9 cellular contexts compared by ENCODE assay signal in genomic region chr6:129621252-129621651, GRCh38.
A peak's percentile ranks its signal among the peaks of the same experiment; 100 is the strongest.
DNase-seq lines count a peak whose midpoint lies in the region; ATAC-seq and TF ChIP-seq lines count a peak whose summit lies in the region.
"Had no signal": no experiment of that assay in that cellular context is flagged by ENCODE, and none has a peak within 500 bp of the region (broad histone marks: within the 10 kb centered on the region; RNA-seq: fewer than 3 reads in every experiment).

No MANE protein-coding gene starts in this region.

- intact Hi-C loops in activated CD8-positive, alpha-beta T cell treated with anti-CD3 and anti-CD28 coated beads for 36 hours (cut with micrococcal nuclease): no loop called here

- no peak overlapping the region for H3K4me3 Mint-ChIP-seq in activated CD8-positive, alpha-beta T cell treated with anti-CD3 and anti-CD28 coated beads for 36 hours

- no peaks in the 10 kb centered on the region for H3K9me3 Mint-ChIP-seq in activated CD8-positive, alpha-beta T cell treated with anti-CD3 and anti-CD28 coated beads for 36 hours

- H3K27me3 Mint-ChIP-seq in activated CD8-positive, alpha-beta T cell treated with anti-CD3 and anti-CD28 coated beads for 36 hours: no peaks in the 10 kb centered on the region

- no peak for DNase-seq in AG09309 (ENCODE audit: low read depth)
- DNase-seq in H7: peak; percentile 30
- DNase-seq in activated CD8-positive, alpha-beta T cell treated with anti-CD3 and anti-CD28 coated beads for 36 hours: peak; percentile 51
- DNase-seq in kidney epithelial cell (ENCODE audit: low read depth): no peak
- no peak for DNase-seq in superior temporal gyrus (ENCODE audit: extremely low spot score)
- DNase-seq in dedifferentiated amniotic fluid mesenchymal stem cell (ENCODE audit: extremely low spot score): no peak

- no peak overlapping the region for H3K4me3 ChIP-seq in AG09309 (ENCODE audit: control insufficient read depth, low read depth, low read length)
- no peak overlapping the region for H3K4me3 ChIP-seq in H7 (ENCODE audit: insufficient read depth, low read depth, low read length)
- no peak overlapping the region for H3K4me3 ChIP-seq in kidney epithelial cell (ENCODE audit: low read depth, low read length)

- peak; percentile 75 for ATAC-seq in activated CD8-positive, alpha-beta T cell treated with anti-CD3 and anti-CD28 coated beads for 36 hours
- no peak for ATAC-seq in GM19035 (IDR thresholded peaks at IDR 0.05; ENCODE audit: unreplicated experiment)
- no peak for ATAC-seq in GM18520 (IDR thresholded peaks at IDR 0.05; ENCODE audit: unreplicated experiment)
- ATAC-seq: right cardiac atrium had no signal

- POLR2A ChIA-PET in activated CD8-positive, alpha-beta T cell treated with anti-CD3 and anti-CD28 coated beads for 36 hours (lab: Charles Lee): no interaction called here

- CTCF ChIA-PET in activated CD8-positive, alpha-beta T cell treated with anti-CD3 and anti-CD28 coated beads for 36 hours (lab: Charles Lee): interaction anchor here (0.6 to 3.1 kb wide), 6 partner anchors 9 to 396 kb away, joined by 3 to 20 read pairs (median 4); no protein-coding TSS in a partner anchor

- H3K36me3 Mint-ChIP-seq in activated CD8-positive, alpha-beta T cell treated with anti-CD3 and anti-CD28 coated beads for 36 hours (ENCODE audit: low read depth): no peaks in the 10 kb centered on the region

- H3K27me3 ChIP-seq in H7 (ENCODE audit: control insufficient read depth, insufficient read depth, low read length) (no peaks in the 10 kb centered on the region), kidney epithelial cell (ENCODE audit: control insufficient read depth, insufficient read depth, low read length) (no peaks in the 10 kb centered on the region)

- H3K36me3 ChIP-seq in H7 (replicated peaks; ENCODE audit: control insufficient read depth, insufficient read depth, low read length) (no peaks in the 10 kb centered on the region; the same call in 1 of the 2 replicates), kidney epithelial cell (ENCODE audit: control insufficient read depth, insufficient read depth, low read length) (no peaks in the 10 kb centered on the region)

- no peak overlapping the region for H3K27ac Mint-ChIP-seq in activated CD8-positive, alpha-beta T cell treated with anti-CD3 and anti-CD28 coated beads for 36 hours

- H3K4me1 Mint-ChIP-seq in activated CD8-positive, alpha-beta T cell treated with anti-CD3 and anti-CD28 coated beads for 36 hours (ENCODE audit: low read depth): no peaks in the 10 kb centered on the region

- peak; percentile 41 for TF ChIP-seq CTCF in AG09309 (IDR thresholded peaks at IDR 0.05; ENCODE audit: control insufficient read depth, insufficient read depth, low read depth, low read length, missing control alignments)
- peak; percentile 47 for TF ChIP-seq CTCF in activated CD8-positive, alpha-beta T cell treated with anti-CD3 and anti-CD28 coated beads for 36 hours (IDR thresholded peaks at IDR 0.05)
- TF ChIP-seq CTCF in kidney epithelial cell (IDR thresholded peaks at IDR 0.05; ENCODE audit: insufficient read depth, low read length, poor library complexity, severe bottlenecking): peak; percentile 18

Comparison
In these comparisons a context has a peak if more than half of its experiments do, and no peak if none do; other contexts are left out.
1. DNase-seq: peak in H7 (single experiment) and activated CD8-positive, alpha-beta T cell treated with anti-CD3 and anti-CD28 coated beads for 36 hours (single experiment); none in AG09309 (single experiment), kidney epithelial cell (single experiment), superior temporal gyrus (single experiment) and dedifferentiated amniotic fluid mesenchymal stem cell (single experiment).
2. Peak in every context shown above with its lines, with median percentiles within 50 percentile points of each other: CTCF ChIP-seq.